In the genomic region with DNA sequence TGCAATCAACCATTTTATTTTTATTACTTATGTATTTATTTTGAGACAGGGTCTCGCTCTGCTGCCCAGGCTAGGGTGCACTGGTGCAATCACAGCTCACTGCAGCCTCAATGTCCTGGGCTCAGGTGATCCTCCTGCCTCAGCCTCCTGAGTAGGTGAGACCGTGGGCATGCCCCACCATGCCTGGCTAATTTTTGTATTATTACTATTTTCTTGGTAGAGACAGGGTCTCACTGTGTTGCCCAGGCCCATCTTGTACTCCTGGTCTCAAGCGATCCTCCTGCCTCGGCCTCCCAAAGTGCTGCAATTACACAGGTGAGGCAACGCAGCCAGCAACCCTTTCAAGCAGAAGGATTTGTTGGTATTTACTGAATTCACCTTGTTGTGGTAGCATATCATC, we compare ENCODE assay signal across 19 cellular contexts.
A peak's percentile ranks its signal among the peaks of the same experiment; 100 is the strongest.
DNase-seq lines count a peak whose midpoint lies in the region; ATAC-seq, FAIRE-seq and TF ChIP-seq lines count a peak whose summit lies in the region.
"Had no signal": no experiment of that assay in that cellular context is flagged by ENCODE, and none has a peak within 500 bp of the region (broad histone marks: within the 10 kb centered on the region; RNA-seq: fewer than 3 reads in every experiment).

No MANE protein-coding gene starts in this region.

- H3K56ac ChIP-seq in H1 (replicated peaks; ENCODE audit: insufficient read length, low read depth, low read length), result no peak overlapping the region

- no peak overlapping the region for H3K4me3 ChIP-seq in left ventricle myocardium inferior
- no peak overlapping the region for H3K4me3 ChIP-seq in H1 (ENCODE audit: extremely low read depth in 1 of 4, insufficient read depth in 2 of 4, low read depth in 3 of 4, low read length in 4 of 4)
- H3K4me3 ChIP-seq in sigmoid colon, result no peak overlapping the region
- H3K4me3 ChIP-seq in osteoblast (ENCODE audit: insufficient read depth, low read length), result no peak overlapping the region
- H3K4me3 ChIP-seq: A549, HAP-1 had no signal

- no peak overlapping the region for H2BK15ac ChIP-seq in H1 (ENCODE audit: low read length)

- ATAC-seq in GM21423 (IDR thresholded peaks at IDR 0.05; ENCODE audit: unreplicated experiment), result no peak
- ATAC-seq: HepG2 had no signal

- H3K79me1 ChIP-seq in H1 (ENCODE audit: low read depth, low read length), result no peaks in the 10 kb centered on the region

- no peaks in the 10 kb centered on the region for H3K4me1 ChIP-seq in left ventricle myocardium inferior
- H3K4me1 ChIP-seq in H1 (replicated peaks in 1 of 4; ENCODE audit: control insufficient read depth in 3 of 4, insufficient read depth in 4 of 4, low read length in 3 of 4), result peaks cover 2 to 9% (median 5%) of the 10 kb centered on the region in 4 experiments
- H3K4me1 ChIP-seq in sigmoid colon, result no peaks in the 10 kb centered on the region
- no peaks in the 10 kb centered on the region for H3K4me1 ChIP-seq in osteoblast (ENCODE audit: insufficient read depth, low read length)
- H3K4me1 ChIP-seq: HAP-1 had no signal

- peak overlapping the region; percentile 93; the same call in 1 of the 2 replicates for H2AK5ac ChIP-seq in H1 (ENCODE audit: low read depth, low read length)

- H2BK12ac ChIP-seq in H1 (ENCODE audit: low read depth, low read length), result 0 out of 2 replicates have a peak overlapping the region, but pooled peaks have one; percentile 50

- CTCF ChIA-PET in H1 (lab: Charles Lee; ENCODE audit: partially characterized antibody), result no interaction called here

- no peak for TF ChIP-seq CTCF in left ventricle myocardium inferior (IDR thresholded peaks at IDR 0.05; ENCODE audit: borderline replicate concordance)
- no peak for TF ChIP-seq CTCF in H1 (IDR thresholded peaks at IDR 0.05; ENCODE audit: control extremely low read depth in 1 of 3, insufficient read depth in 1 of 3, low read depth in 1 of 3, low read length in 3 of 3)
- no peak for TF ChIP-seq CTCF in sigmoid colon (IDR thresholded peaks at IDR 0.05)
- no peak for TF ChIP-seq CTCF in osteoblast (IDR thresholded peaks at IDR 0.05; ENCODE audit: extremely low read depth, low read depth, low read length)

- no peak for TF ChIP-seq POLR2A in H1 (IDR thresholded peaks at IDR 0.05; ENCODE audit: control extremely low read depth in 1 of 2, low read depth in 2 of 2, low read length in 2 of 2)
- no peak for TF ChIP-seq POLR2A in sigmoid colon (IDR thresholded peaks at IDR 0.05)

- no peak overlapping the region for H3K23ac ChIP-seq in H1 (ENCODE audit: insufficient read length)

- H4K20me1 ChIP-seq in H1 (replicated peaks in 1 of 2; ENCODE audit: control insufficient read depth in 1 of 2, insufficient read depth in 2 of 2, low read length in 2 of 2) (no peaks in the 10 kb centered on the region), osteoblast (ENCODE audit: insufficient read depth, low read length) (no peaks in the 10 kb centered on the region)

- FAIRE-seq in H1 (lab: Jason Lieb, UNC), result no peak
- FAIRE-seq: A549, HepG2 had no signal

- H4K8ac ChIP-seq in H1 (ENCODE audit: extremely low read depth, insufficient read depth, low read length), result no peak overlapping the region

- H4K91ac ChIP-seq in H1 (replicated peaks; ENCODE audit: insufficient read length, low read length), result no peak overlapping the region

- no peak overlapping the region for H2AFZ ChIP-seq in H1 (ENCODE audit: low read length)
- no peak overlapping the region for H2AFZ ChIP-seq in osteoblast (ENCODE audit: low read length)

- H3K9ac ChIP-seq in H1 (replicated peaks in 1 of 4; ENCODE audit: extremely low read depth in 1 of 4, low read depth in 3 of 4, low read length in 3 of 4), result no peak overlapping the region

- no peak for TF ChIP-seq EP300 in H1 (IDR thresholded peaks at IDR 0.05; ENCODE audit: borderline replicate concordance in 1 of 2, low read depth in 2 of 2, low read length in 2 of 2)
- no peak for TF ChIP-seq EP300 in sigmoid colon (IDR thresholded peaks at IDR 0.05)

- peak overlapping the region; percentile 40; the same call in 1 of the 2 replicates for H2BK20ac ChIP-seq in H1 (ENCODE audit: low read length)

- POLR2A ChIA-PET in H1 (lab: Charles Lee; ENCODE audit: partially characterized antibody), result no interaction called here

- H3K27ac ChIP-seq in left ventricle myocardium inferior (replicated peaks) (no peak overlapping the region), H1 (ENCODE audit: low read depth, low read length) (no peak overlapping the region), sigmoid colon (no peak overlapping the region), osteoblast (ENCODE audit: low read depth, low read length) (no peak overlapping the region)
- H3K27ac ChIP-seq: 22Rv1, A549, C4-2B, HL-60 had no signal

- no peak overlapping the region for H2BK120ac ChIP-seq in H1 (replicated peaks; ENCODE audit: low read depth, low read length)

- no peaks in the 10 kb centered on the region; the same call in 1 of the 2 replicates for H3K23me2 ChIP-seq in H1 (ENCODE audit: low read depth, low read length)

- intact Hi-C loops in cardiac septum (cut with DNase I), result no loop called here
- intact Hi-C loops in left ventricle myocardium inferior (cut with micrococcal nuclease), result no loop called here
- intact Hi-C loops in sigmoid colon (cut with DNase I), result no loop called here

- peaks cover 37% of the 10 kb centered on the region for H3K27me3 ChIP-seq in left ventricle myocardium inferior (ENCODE audit: low read depth)
- H3K27me3 ChIP-seq in H1 (replicated peaks in 1 of 4; ENCODE audit: control insufficient read depth in 3 of 4, extremely low read depth in 1 of 4, insufficient read depth in 3 of 4, low read length in 3 of 4), result peaks cover 0 to 11% (median 3%) of the 10 kb centered on the region in 4 experiments; a peak in 3 of 7 replicates
- H3K27me3 ChIP-seq in sigmoid colon, result peaks cover 0 to 12% (median 0%) of the 10 kb centered on the region in 3 donors
- H3K27me3 ChIP-seq in osteoblast (ENCODE audit: insufficient read depth, low read length), result no peaks in the 10 kb centered on the region

- no peaks in the 10 kb centered on the region for H3K36me3 ChIP-seq in left ventricle myocardium inferior
- no peaks in the 10 kb centered on the region for H3K36me3 ChIP-seq in H1 (ENCODE audit: control insufficient read depth in 2 of 4, insufficient read depth in 4 of 4, low read length in 3 of 4)
- H3K36me3 ChIP-seq in sigmoid colon, result no peaks in the 10 kb centered on the region
- H3K36me3 ChIP-seq in osteoblast (ENCODE audit: insufficient read depth, low read length), result no peaks in the 10 kb centered on the region
- H3K36me3 ChIP-seq: HAP-1 had no signal

- H2BK5ac ChIP-seq in H1 (ENCODE audit: low read depth, low read length), result peak overlapping the region; percentile 66; the same call in 1 of the 2 replicates

- no peaks in the 10 kb centered on the region for H3K79me2 ChIP-seq in H1 (ENCODE audit: control insufficient read depth in 1 of 2, insufficient read depth in 2 of 2, low read length in 2 of 2)
- H3K79me2 ChIP-seq in osteoblast (ENCODE audit: insufficient read depth, low read length), result no peaks in the 10 kb centered on the region

- H4K5ac ChIP-seq in H1 (ENCODE audit: insufficient read length, low read depth, low read length), result no peak overlapping the region

- TF ChIP-seq RAD21 in H1 (IDR thresholded peaks at IDR 0.05 in 1 of 2, conservative IDR thresholded peaks at IDR 0.05 in 1 of 2; ENCODE audit: low read depth in 2 of 2, low read length in 2 of 2), result no peak

- 80% methylated on average over 5 of the region's 5 CpGs; no CpG with 5 or more reads in 1 of the 2 experiments for WGBS in H1 (ENCODE audit: extremely low coverage in 1 of 2, insufficient coverage in 1 of 2, insufficient read length in 1 of 2, insufficient replicate concordance in 2 of 2, low coverage in 1 of 2, low lambda C conversion rate in 2 of 2, missing lambda C conversion rate in 1 of 2), 2 experiments
- WGBS in sigmoid colon, 2 donors, result 72 to 95% methylated on average over 5 of the region's 5 CpGs

- H3K9me3 ChIP-seq in left ventricle myocardium inferior (replicated peaks), result peaks cover 9% of the 10 kb centered on the region
- H3K9me3 ChIP-seq in H1 (ENCODE audit: insufficient read depth in 2 of 2, low read depth in 1 of 2, low read length in 1 of 2), result no peaks in the 10 kb centered on the region; a peak in 1 of 4 replicates
- H3K9me3 ChIP-seq in sigmoid colon, result no peaks in the 10 kb centered on the region
- no peaks in the 10 kb centered on the region for H3K9me3 ChIP-seq in osteoblast (ENCODE audit: low read depth, low read length)
- H3K9me3 ChIP-seq: A549, HAP-1 had no signal

- DNase-seq in cardiac septum (ENCODE audit: low spot score) (peak; percentile 26), left ventricle myocardium inferior (no peak), H1 (ENCODE audit: low read depth in 1 of 2, low spot score in 2 of 2) (no peak), sigmoid colon (peak; percentile 12), osteoblast (ENCODE audit: insufficient read length, low spot score, missing footprints) (no peak), cortex of kidney (lab: John Stamatoyannopoulos, UW) (no peak)
- DNase-seq: AML-193; CD4-positive, alpha-beta T cell; DMS153; DMS79; GDM1; HFFc6 had no signal

- no peak overlapping the region; a peak in 1 of 4 replicates for H3K4me2 ChIP-seq in H1 (ENCODE audit: insufficient read depth in 1 of 2, low read depth in 2 of 2, low read length in 2 of 2)
- H3K4me2 ChIP-seq in osteoblast (ENCODE audit: insufficient read depth, low read length), result no peak overlapping the region
- H3K4me2 ChIP-seq: A549 had no signal

- no peak overlapping the region for H3K4ac ChIP-seq in H1 (replicated peaks; ENCODE audit: insufficient read length, low read depth, low read length)

- H3K14ac ChIP-seq in H1 (ENCODE audit: insufficient read length), result no peak overlapping the region

- H3K18ac ChIP-seq in H1 (ENCODE audit: extremely low read depth, low read length), result peak overlapping the region; percentile 78; the same call in 1 of the 2 replicates

TF ChIP-seq in H1, 55 proteins besides CTCF, POLR2A, EP300 and RAD21:
- TF ChIP-seq SP4 (IDR thresholded peaks at IDR 0.05; ENCODE audit: low read length) (no peak), KDM1A (IDR thresholded peaks at IDR 0.05; ENCODE audit: borderline replicate concordance, low read length) (0 out of 2 replicates have a peak, but pooled peaks have one; percentile 15)

Comparison
In these comparisons a context has a peak if more than half of its experiments do, and no peak if none do; other contexts are left out.
1. DNase-seq: peak in cardiac septum (single experiment) and sigmoid colon (single experiment); none in left ventricle myocardium inferior (single experiment), H1 (0 of 2), osteoblast (single experiment) and cortex of kidney (single experiment).